In genomic region chr9:3419892-3420291, GRCh38 we compare ENCODE assay signal across 24 cellular contexts.
"Had no signal": no experiment of that assay in that cellular context is flagged by ENCODE, and none has a peak within 500 bp of the region (broad histone marks: within the 10 kb centered on the region; RNA-seq: fewer than 3 reads in every experiment).

No MANE protein-coding gene starts in this region.

- H3K4me1 Mint-ChIP-seq: activated naive CD4-positive, alpha-beta T cell treated with anti-CD3 and anti-CD28 coated beads, Interleukin-2, amount 10 ng/mL, durations not matched to agents 7 days and 5 days had no signal

- H3K4me3 Mint-ChIP-seq: activated CD8-positive, alpha-beta T cell treated with anti-CD3 and anti-CD28 coated beads for 36 hours; activated naive CD4-positive, alpha-beta T cell treated with anti-CD3 and anti-CD28 coated beads, Interleukin-2, amount 10 ng/mL, durations not matched to agents 7 days and 5 days; activated naive CD8-positive, alpha-beta T cell treated with anti-CD3 and anti-CD28 coated beads for 36 hours; activated T-cell treated with anti-CD3 and anti-CD28 coated beads, Interleukin-2, amount 50 U/mL, for 72 hours had no signal

- H3K27me3 Mint-ChIP-seq: activated CD8-positive, alpha-beta T cell treated with anti-CD3 and anti-CD28 coated beads for 36 hours; activated naive CD4-positive, alpha-beta T cell treated with anti-CD3 and anti-CD28 coated beads, Interleukin-2, amount 10 ng/mL, durations not matched to agents 7 days and 5 days; activated naive CD8-positive, alpha-beta T cell treated with anti-CD3 and anti-CD28 coated beads for 36 hours had no signal

- H3K36me3 Mint-ChIP-seq: activated naive CD4-positive, alpha-beta T cell treated with anti-CD3 and anti-CD28 coated beads, Interleukin-2, amount 10 ng/mL, durations not matched to agents 7 days and 5 days had no signal

- H3K27ac ChIP-seq: brain microvascular endothelial cell, SK-N-MC, VCaP had no signal

- H3K9me3 Mint-ChIP-seq: activated CD8-positive, alpha-beta T cell treated with anti-CD3 and anti-CD28 coated beads for 36 hours; activated naive CD4-positive, alpha-beta T cell treated with anti-CD3 and anti-CD28 coated beads, Interleukin-2, amount 10 ng/mL, durations not matched to agents 7 days and 5 days; activated naive CD8-positive, alpha-beta T cell treated with anti-CD3 and anti-CD28 coated beads for 36 hours; activated T-cell treated with anti-CD3 and anti-CD28 coated beads, Interleukin-2, amount 50 U/mL, for 72 hours; activated T-helper 2 cell treated with anti-CD3 and anti-CD28 coated beads, Interferon-gamma antibody, Interleukin-2, Interleukin-4, amounts not matched to agents 10 μg/mL and 5 μg/mL and 100 μg/mL, durations not matched to agents 14 hours and 24 hours and 36 hours had no signal

- ATAC-seq: activated CD8-positive, alpha-beta T cell treated with anti-CD3 and anti-CD28 coated beads for 36 hours; activated T-cell treated with anti-CD3 and anti-CD28 coated beads, Interleukin-2, amount 50 U/mL, for 72 hours; Panc1; Right ventricle myocardium inferior had no signal

- H3K27me3 ChIP-seq: brain microvascular endothelial cell had no signal

- H3K27ac Mint-ChIP-seq: activated CD8-positive, alpha-beta T cell treated with anti-CD3 and anti-CD28 coated beads for 36 hours; activated naive CD4-positive, alpha-beta T cell treated with anti-CD3 and anti-CD28 coated beads, Interleukin-2, amount 10 ng/mL, durations not matched to agents 7 days and 5 days; activated naive CD8-positive, alpha-beta T cell treated with anti-CD3 and anti-CD28 coated beads for 36 hours; activated T-cell treated with anti-CD3 and anti-CD28 coated beads, Interleukin-2, amount 50 U/mL, for 72 hours; activated T-helper 2 cell treated with anti-CD3 and anti-CD28 coated beads, Interferon-gamma antibody, Interleukin-2, Interleukin-4, amounts not matched to agents 10 μg/mL and 5 μg/mL and 100 μg/mL, durations not matched to agents 14 hours and 24 hours and 36 hours had no signal

- H3K4me3 ChIP-seq: SK-N-MC had no signal

- H3K36me3 ChIP-seq: brain microvascular endothelial cell had no signal

- DNase-seq: activated CD4-positive, alpha-beta T cell treated with anti-CD3 and anti-CD28 coated beads, Interleukin-2, amount 50 U/mL, for 1 hour; activated CD4-positive, CD25-positive, alpha-beta regulatory T cell; activated CD8-positive, alpha-beta memory T cell treated with anti-CD3 and anti-CD28 coated beads, Interleukin-2, amount 50 U/mL, for 4 hours; activated CD8-positive, alpha-beta T cell treated with anti-CD3 and anti-CD28 coated beads for 36 hours; activated gamma-delta T cell treated with Interleukin-2 at 50 U/mL for 16 hours; activated naive CD4-positive, alpha-beta T cell treated with anti-CD3 and anti-CD28 coated beads, Interleukin-2, amount 10 ng/mL, durations not matched to agents 7 days and 5 days; activated naive CD8-positive, alpha-beta T cell treated with anti-CD3 and anti-CD28 coated beads for 36 hours; activated T-cell treated with anti-CD3 and anti-CD28 coated beads, Interleukin-2, amount 50 U/mL, for 72 hours; brain microvascular endothelial cell; Kasumi-1; KBM-7; NCI-H1930; NCI-H2171 treated with DMSO at 0.1 percent for 48 hours; NCI-H226; NCI-H69; NK-92 treated with Interleukin-12 subunit alpha and Interleukin-12 subunit beta, amount 100 ng/mL, for 24 hours; OCI-M1; RPMI8226; T-helper 1 cell had no signal
